In genomic region chr6:45836984-45837383, GRCh38 we compare ENCODE assay signal across 17 cellular contexts.
DNase-seq lines count a peak whose midpoint lies in the region; ATAC-seq, FAIRE-seq and TF ChIP-seq lines count a peak whose summit lies in the region.
"Had no signal": no experiment of that assay in that cellular context is flagged by ENCODE, and none has a peak within 500 bp of the region (broad histone marks: within the 10 kb centered on the region; RNA-seq: fewer than 3 reads in every experiment).

No MANE protein-coding gene starts in this region.

- dilution Hi-C loops in keratinocyte (cut with MboI; ENCODE audit: extremely low pct_ligation_motif_present, low sequenced_read_pairs) = no loop called here

- TF ChIP-seq CTCF in DND-41 (IDR thresholded peaks at IDR 0.05; ENCODE audit: borderline replicate concordance, extremely low read depth, low read length, poor library complexity, severe bottlenecking) = no peak
- no peak for TF ChIP-seq CTCF in keratinocyte (optimal IDR thresholded peaks at IDR 0.05 in 1 of 3, IDR thresholded peaks at IDR 0.05 in 1 of 3, conservative IDR thresholded peaks at IDR 0.05 in 1 of 3; ENCODE audit: extremely low read depth in 1 of 3, insufficient read depth in 2 of 3, low read length in 3 of 3)
- TF ChIP-seq CTCF in sigmoid colon (IDR thresholded peaks at IDR 0.05) = no peak

- TF ChIP-seq EP300 in sigmoid colon (IDR thresholded peaks at IDR 0.05) = no peak

- no peak overlapping the region for H3K9ac ChIP-seq in DND-41 (ENCODE audit: low read depth, low read length)
- no peak overlapping the region for H3K9ac ChIP-seq in keratinocyte (ENCODE audit: control insufficient read depth, extremely low read depth, insufficient read depth, low read length)

- peaks cover 53% of the 10 kb centered on the region for H3K4me1 Mint-ChIP-seq in activated T-cell treated with anti-CD3 and anti-CD28 coated beads, Interleukin-2, amount 50 U/mL, for 24 hours (ENCODE audit: low read depth)

- no peak for FAIRE-seq in keratinocyte (lab: Jason Lieb, UNC)
- FAIRE-seq: A549, H54 had no signal

- peak overlapping the region; percentile 33 for H3K27ac ChIP-seq in DND-41 (ENCODE audit: low read length)
- H3K27ac ChIP-seq in keratinocyte (ENCODE audit: control insufficient read depth, insufficient read depth, low read length) = no peak overlapping the region
- no peak overlapping the region for H3K27ac ChIP-seq in sigmoid colon
- H3K27ac ChIP-seq: A549, Peyer's patch had no signal

- H2AFZ ChIP-seq in DND-41 (ENCODE audit: low read depth, low read length) (no peak overlapping the region), keratinocyte (ENCODE audit: control insufficient read depth, low read length) (peak overlapping the region; percentile 25)

- H3K9me3 ChIP-seq in DND-41 (ENCODE audit: insufficient read depth, low read length, severe bottlenecking) (no peaks in the 10 kb centered on the region), keratinocyte (ENCODE audit: control insufficient read depth, low read depth, low read length) (no peaks in the 10 kb centered on the region), sigmoid colon (no peaks in the 10 kb centered on the region)
- H3K9me3 ChIP-seq: A549, Caco-2, Peyer's patch had no signal

- intact Hi-C loops in sigmoid colon (cut with DNase I) = no loop called here

- no peaks in the 10 kb centered on the region for H3K36me3 ChIP-seq in DND-41 (ENCODE audit: insufficient read depth, low read length)
- H3K36me3 ChIP-seq in keratinocyte (ENCODE audit: control insufficient read depth in 2 of 2, extremely low read depth in 1 of 2, insufficient read depth in 2 of 2, low read length in 2 of 2) = no peaks in the 10 kb centered on the region
- no peaks in the 10 kb centered on the region for H3K36me3 ChIP-seq in sigmoid colon
- H3K36me3 ChIP-seq: Peyer's patch had no signal

- TF ChIP-seq POLR2A in sigmoid colon (IDR thresholded peaks at IDR 0.05) = no peak

- H3K9me1 ChIP-seq in keratinocyte (ENCODE audit: control insufficient read depth, extremely low read depth, insufficient read depth, low read length) = no peaks in the 10 kb centered on the region

- no peaks in the 10 kb centered on the region for H3K27me3 Mint-ChIP-seq in activated T-cell treated with anti-CD3 and anti-CD28 coated beads, Interleukin-2, amount 50 U/mL, for 24 hours

- H3K27me3 ChIP-seq in DND-41 (ENCODE audit: insufficient read depth, low read length, poor library complexity) (no peaks in the 10 kb centered on the region), keratinocyte (ENCODE audit: control insufficient read depth, extremely low read depth, insufficient read depth, low read length) (no peaks in the 10 kb centered on the region), sigmoid colon (no peaks in the 10 kb centered on the region)
- H3K27me3 ChIP-seq: Peyer's patch had no signal

- H3K4me1 ChIP-seq in DND-41 (ENCODE audit: insufficient read depth, low read length) (peaks cover 31% of the 10 kb centered on the region), keratinocyte (ENCODE audit: control insufficient read depth, extremely low read depth, insufficient read depth, low read length) (peaks cover 20% of the 10 kb centered on the region), sigmoid colon (no peaks in the 10 kb centered on the region)
- H3K4me1 ChIP-seq: A549, Caco-2, Peyer's patch had no signal

- DNase-seq in activated T-cell treated with anti-CD3 and anti-CD28 coated beads, Interleukin-2, amount 50 U/mL, for 24 hours = no peak
- DNase-seq in activated T-cell treated with anti-CD3 and anti-CD28 coated beads, Interleukin-2, amount 50 U/mL, for 1 hour = no peak
- DNase-seq in DND-41 (no peak), SW480 (ENCODE audit: low spot score) (peak; percentile 7), keratinocyte (ENCODE audit: low read depth, low spot score) (peak; percentile 2), sigmoid colon (no peak)
- no peak for DNase-seq in activated CD4-positive, CD25-positive, alpha-beta regulatory T cell (lab: John Stamatoyannopoulos, UW)
- DNase-seq: Caco-2, IMR-90, NCI-H1436, NCI-H2029 treated with DMSO at 0.1 percent for 48 hours, NCI-H510A, NCI-H82, Peyer's patch had no signal

- H3K79me2 ChIP-seq in DND-41 (ENCODE audit: insufficient read depth, low read length) (no peaks in the 10 kb centered on the region), keratinocyte (ENCODE audit: control insufficient read depth, insufficient read depth, low read length) (no peaks in the 10 kb centered on the region)

- WGBS in sigmoid colon, 2 donors = 79 to 84% methylated on average over 5 of the region's 5 CpGs

- H3K4me2 ChIP-seq in DND-41 (ENCODE audit: insufficient read depth, low read length) (no peak overlapping the region), keratinocyte (ENCODE audit: control insufficient read depth, extremely low read depth, insufficient read depth, low read depth, low read length) (no peak overlapping the region)
- H3K4me2 ChIP-seq: A549 had no signal

- no peak overlapping the region for H3K4me3 Mint-ChIP-seq in activated T-cell treated with anti-CD3 and anti-CD28 coated beads, Interleukin-2, amount 50 U/mL, for 24 hours

- H3K9me3 Mint-ChIP-seq in activated T-cell treated with anti-CD3 and anti-CD28 coated beads, Interleukin-2, amount 50 U/mL, for 24 hours = no peaks in the 10 kb centered on the region

- H3K27ac Mint-ChIP-seq in activated T-cell treated with anti-CD3 and anti-CD28 coated beads, Interleukin-2, amount 50 U/mL, for 24 hours = peak overlapping the region; percentile 20

- ATAC-seq in DND-41 (ENCODE audit: insufficient read depth, low read depth) (peak; percentile 31; the same call in 2 of the 3 replicates), HG02588 (IDR thresholded peaks at IDR 0.05; ENCODE audit: unreplicated experiment) (no peak)
- ATAC-seq: A549 had no signal

- H3K36me3 Mint-ChIP-seq in activated T-cell treated with anti-CD3 and anti-CD28 coated beads, Interleukin-2, amount 50 U/mL, for 24 hours (ENCODE audit: low read depth) = no peaks in the 10 kb centered on the region

- H4K20me1 ChIP-seq in DND-41 (ENCODE audit: insufficient read depth, low read length) (no peaks in the 10 kb centered on the region), keratinocyte (ENCODE audit: control insufficient read depth, extremely low read depth, insufficient read depth, low read length) (no peaks in the 10 kb centered on the region)

- H3K4me3 ChIP-seq in DND-41 (ENCODE audit: low read depth in 1 of 2, low read length in 2 of 2) (no peak overlapping the region), keratinocyte (ENCODE audit: control insufficient read depth in 2 of 3, extremely low read depth in 1 of 3, insufficient read depth in 2 of 3, low read depth in 1 of 3, low read length in 3 of 3) (no peak overlapping the region), sigmoid colon (no peak overlapping the region)
- H3K4me3 ChIP-seq: A549, Peyer's patch had no signal

Comparison
In these comparisons a context has a peak if more than half of its experiments do, and no peak if none do; other contexts are left out.
1. DNase-seq: peak in SW480 (single experiment) and keratinocyte (single experiment); none in activated T-cell treated with anti-CD3 and anti-CD28 coated beads, Interleukin-2, amount 50 U/mL, for 24 hours (single experiment), activated T-cell treated with anti-CD3 and anti-CD28 coated beads, Interleukin-2, amount 50 U/mL, for 1 hour (single experiment), DND-41 (single experiment), activated CD4-positive, CD25-positive, alpha-beta regulatory T cell (0 of 4) and sigmoid colon (single experiment).